Comparison of ENCODE assay signal across 8 cellular contexts in genomic region chr9:126326228-126327015, GRCh38. TPM values are rescaled to one million over a fixed set of nuclear protein-coding genes. Genes with fewer than 3 reads are reported as not detected.
DNase-seq lines count a peak whose midpoint lies in the region; ATAC-seq and TF ChIP-seq lines count a peak whose summit lies in the region.

A gene with protein sequence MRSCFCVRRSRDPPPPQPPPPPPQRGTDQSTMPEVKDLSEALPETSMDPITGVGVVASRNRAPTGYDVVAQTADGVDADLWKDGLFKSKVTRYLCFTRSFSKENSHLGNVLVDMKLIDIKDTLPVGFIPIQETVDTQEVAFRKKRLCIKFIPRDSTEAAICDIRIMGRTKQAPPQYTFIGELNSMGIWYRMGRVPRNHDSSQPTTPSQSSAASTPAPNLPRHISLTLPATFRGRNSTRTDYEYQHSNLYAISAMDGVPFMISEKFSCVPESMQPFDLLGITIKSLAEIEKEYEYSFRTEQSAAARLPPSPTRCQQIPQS (plus strand): TSS chr9:126326829. CDS start chr9:126326930, 101 bp downstream.

- TF ChIP-seq EP300 in stomach (IDR thresholded peaks at IDR 0.05) = no peak

- H3K27ac ChIP-seq in muscle layer of duodenum (ENCODE audit: low read length) (peak within 1 kb of the TSS; percentile 67), stomach (peak within 1 kb of the TSS; percentile 82 to 92 (median 86))

- TF ChIP-seq POLR2A in erythroblast (IDR thresholded peaks at IDR 0.05; ENCODE audit: low read length) = no peak
- TF ChIP-seq POLR2A in stomach (IDR thresholded peaks at IDR 0.05) = no peak

- DNase-seq in D341Med (ENCODE audit: low spot score) = peak; percentile 89
- peak; percentile 42 for DNase-seq in MG63
- DNase-seq in activated T-cell treated with anti-CD3 and anti-CD28 coated beads for 48 hours (ENCODE audit: low read depth) = peak; percentile 40
- DNase-seq in erythroblast (lab: John Stamatoyannopoulos, UW) = peak; percentile 50 to 60
- DNase-seq in stomach = peak; percentile 53

- peaks cover 6 to 19% of the 10 kb centered on the region in 2 donors for H3K4me1 ChIP-seq in muscle layer of duodenum (ENCODE audit: control insufficient read depth in 1 of 2, insufficient read depth in 2 of 2, low read length in 2 of 2)
- H3K4me1 ChIP-seq in stomach = peaks cover 15 to 44% (median 29%) of the 10 kb centered on the region in 4 donors

- WGBS in stomach, 5 donors = 4 to 23% (median 8%) methylated on average over 11 to 93 of the region's 94 CpGs

- H3K4me3 ChIP-seq in MG63 = peak within 1 kb of the TSS; percentile 53
- peak within 1 kb of the TSS; percentile 66 to 78 for H3K4me3 ChIP-seq in muscle layer of duodenum (ENCODE audit: low read depth in 1 of 2, low read length in 2 of 2)
- H3K4me3 ChIP-seq in stomach = peak within 1 kb of the TSS; percentile 54 to 69 (median 62)

- H3K36me3 ChIP-seq in MG63 = no peaks in the 10 kb centered on the region
- no peaks in the 10 kb centered on the region for H3K36me3 ChIP-seq in muscle layer of duodenum (ENCODE audit: control insufficient read depth in 1 of 2, insufficient read depth in 2 of 2, low read length in 2 of 2)
- H3K36me3 ChIP-seq in stomach = no peaks in the 10 kb centered on the region

- intact Hi-C loops in stomach (cut with DNase I; ENCODE audit: low total_unique reads) = no loop called here

- H3K9me3 ChIP-seq in MG63 = peaks cover 8% of the 10 kb centered on the region; the same call in 1 of the 2 replicates
- peaks cover 0 to 5% of the 10 kb centered on the region in 2 donors for H3K9me3 ChIP-seq in muscle layer of duodenum (ENCODE audit: control insufficient read depth in 1 of 2, low read length in 2 of 2)
- peaks cover 4 to 12% (median 7%) of the 10 kb centered on the region in 4 donors for H3K9me3 ChIP-seq in stomach

- TF ChIP-seq CTCF in stomach (IDR thresholded peaks at IDR 0.05) = no peak

- H3K27me3 ChIP-seq in MG63 = no peaks in the 10 kb centered on the region
- no peaks in the 10 kb centered on the region for H3K27me3 ChIP-seq in muscle layer of duodenum (ENCODE audit: low read depth, low read length)
- H3K27me3 ChIP-seq in stomach = no peaks in the 10 kb centered on the region

- ATAC-seq in HG03442 (IDR thresholded peaks at IDR 0.05; ENCODE audit: unreplicated experiment) (no peak), GM19455 (IDR thresholded peaks at IDR 0.05; ENCODE audit: unreplicated experiment) (no peak)

RNA-seq across cellular contexts. Expression of the gene that starts here (rescaled TPM):
- total RNA-seq in MG63 (2014; rRNA removed; shearing (Covaris generic); ENCODE audit: low replicate concordance) = 1.6 and 3.2 TPM in 2 replicates
- 10 to 100 TPM in 2 of 5 donors, 1 to 10 TPM in 3; 3.2 to 21.9 (median 7.3) TPM for total RNA-seq in stomach
- polyA plus RNA-seq in stomach = 1 to 10 TPM; 2.3 to 6.4 (median 3.1) TPM
